In genomic region chr21:33762798-33763572, GRCh38 we compare ENCODE assay signal across 1 cellular context.
TF ChIP-seq lines count a peak whose summit lies in the region.

No MANE protein-coding gene starts in this region.

TF ChIP-seq in HEK293, 187 proteins besides CTCF, POLR2A, EP300 and RAD21 (continued from another document):
- TF ChIP-seq OSR2 (tag by site-specific recombination; IDR thresholded peaks at IDR 0.05) (peak; percentile 12; the same call in 1 of the 2 replicates), PBX3 (CRISPR knock-in tag; IDR thresholded peaks at IDR 0.05) (no peak), ZNF560 (tag by site-specific recombination; IDR thresholded peaks at IDR 0.05; ENCODE audit: borderline replicate concordance) (no peak), ZNF658 (tag by site-specific recombination; IDR thresholded peaks at IDR 0.05) (no peak), ZNF37A (tag by site-specific recombination; IDR thresholded peaks at IDR 0.05) (no peak), ZXDB (tag by site-specific recombination; IDR thresholded peaks at IDR 0.05) (0 out of 2 replicates have a peak, but pooled peaks have one; percentile 13), ZNF518A (tag by site-specific recombination; conservative IDR thresholded peaks at IDR 0.05; ENCODE audit: low read depth) (no peak), ZFP41 (tag by site-specific recombination; IDR thresholded peaks at IDR 0.05; ENCODE audit: borderline replicate concordance) (no peak), ZNF211 (tag by site-specific recombination; IDR thresholded peaks at IDR 0.05; ENCODE audit: low read depth) (no peak), ZNF394 (tag by site-specific recombination; IDR thresholded peaks at IDR 0.05; ENCODE audit: borderline replicate concordance) (no peak), ZBTB1 (tag by site-specific recombination; IDR thresholded peaks at IDR 0.05) (no peak), ZNF544 (tag by site-specific recombination; IDR thresholded peaks at IDR 0.05) (no peak), ZNF677 (tag by site-specific recombination; IDR thresholded peaks at IDR 0.05) (no peak), ZNF692 (tag by site-specific recombination; IDR thresholded peaks at IDR 0.05) (no peak), ZNF830 (tag by site-specific recombination; IDR thresholded peaks at IDR 0.05; ENCODE audit: low read depth) (no peak), SP2 (tag by site-specific recombination; IDR thresholded peaks at IDR 0.05) (no peak)
